In genomic region chr17:45718791-45719190, GRCh38 we compare ENCODE assay signal across 19 cellular contexts.
DNase-seq lines count a peak whose midpoint lies in the region; ATAC-seq, FAIRE-seq and TF ChIP-seq lines count a peak whose summit lies in the region.
"Had no signal": no experiment of that assay in that cellular context is flagged by ENCODE, and none has a peak within 500 bp of the region (broad histone marks: within the 10 kb centered on the region; RNA-seq: fewer than 3 reads in every experiment).

No MANE protein-coding gene starts in this region.

- no peak for TF ChIP-seq EP300 in HepG2 (IDR thresholded peaks at IDR 0.05; ENCODE audit: low read depth in 2 of 2, low read length in 2 of 2)
- TF ChIP-seq EP300 in HepG2 (CRISPR knock-in tag; IDR thresholded peaks at IDR 0.05; ENCODE audit: borderline replicate concordance), result no peak

- no peak for TF ChIP-seq RAD21 in HepG2 (CRISPR knock-in tag; IDR thresholded peaks at IDR 0.05)

- ATAC-seq in HepG2 (no peak), Right ventricle myocardium superior (ENCODE audit: poor library complexity) (no peak), GM21367 (IDR thresholded peaks at IDR 0.05; ENCODE audit: unreplicated experiment) (no peak)
- ATAC-seq: CD8-positive, alpha-beta T cell had no signal

- H3K4me1 ChIP-seq in HepG2 (ENCODE audit: insufficient read depth, low read length), result no peaks in the 10 kb centered on the region
- H3K4me1 ChIP-seq: BE2C had no signal

- no peak for TF ChIP-seq POLR2A in HepG2 (IDR thresholded peaks at IDR 0.05; ENCODE audit: insufficient read depth in 1 of 2, low read depth in 2 of 2, low read length in 2 of 2)

- H3K27me3 Mint-ChIP-seq in HFFc6 (ENCODE audit: insufficient read depth), result peaks cover 23% of the 10 kb centered on the region

- H3K27ac ChIP-seq in HepG2 (ENCODE audit: extremely low read length, insufficient read depth, low read length), result no peak overlapping the region

- intact Hi-C loops in HepG2 (cut with micrococcal nuclease; ENCODE audit: unreplicated experiment), result loop anchor here (1.0 kb wide), 1 partner anchor 15 kb away; no protein-coding TSS in a partner anchor
- intact Hi-C loops in Right ventricle myocardium superior (cut with DNase I), result no loop called here

- CTCF ChIA-PET in HepG2 (lab: Yijun Ruan, JAX; ENCODE audit: low intra/inter-chr PET ratio, low total read pairs), result no interaction called here

- H3K27me3 ChIP-seq in HepG2 (ENCODE audit: control insufficient read depth in 1 of 2, insufficient read depth in 2 of 2, low read length in 2 of 2), result peaks cover 0 to 49% of the 10 kb centered on the region in 2 experiments
- H3K27me3 ChIP-seq: BE2C had no signal

- no peaks in the 10 kb centered on the region for H3K36me3 ChIP-seq in HepG2 (replicated peaks in 1 of 2; ENCODE audit: control insufficient read depth in 1 of 2, insufficient read depth in 2 of 2, low read length in 2 of 2)
- H3K36me3 ChIP-seq: BE2C had no signal

- in situ Hi-C loops in HepG2 (cut with HindIII; ENCODE audit: extremely low pct_ligation_motif_present, low pct_unique_long_range_greater_than_20kb), result no loop called here

- POLR2A ChIA-PET in HepG2 (lab: Yijun Ruan, JAX), result no interaction called here

- no peak for TF ChIP-seq CTCF in HFFc6 (IDR thresholded peaks at IDR 0.05)
- TF ChIP-seq CTCF in HepG2 (CRISPR knock-in tag; IDR thresholded peaks at IDR 0.05), result no peak

- DNase-seq in HFFc6 (peak; percentile 59), amniotic epithelial cell (ENCODE audit: low read depth) (peak; percentile 62), inferior parietal cortex (ENCODE audit: extremely low spot score) (peak; percentile 4), HepG2 (ENCODE audit: low spot score) (no peak), NCI-H2107 treated with DMSO at 0.1 percent for 48 hours (lab: John Stamatoyannopoulos, UW; ENCODE audit: unreplicated experiment) (no peak), Right ventricle myocardium superior (no peak)
- DNase-seq: BE2C; CD8-positive, alpha-beta T cell; COR-L47; DMS153; DMS79 treated with DMSO at 0.1 percent for 48 hours; GDM1; HCEC 1CT had no signal

- peak overlapping the region; percentile 57 for H3K27ac Mint-ChIP-seq in HFFc6
- H3K27ac Mint-ChIP-seq: CD14-positive monocyte; CD8-positive, alpha-beta T cell had no signal

- peaks cover 22% of the 10 kb centered on the region for H3K4me1 Mint-ChIP-seq in HFFc6 (ENCODE audit: low read depth)
- H3K4me1 Mint-ChIP-seq: CD14-positive monocyte had no signal

- no TSS peak for BruUV-seq in HepG2 (replicated peaks; lab: Mats Ljungman, UMichigan)

- FAIRE-seq in HepG2 (lab: Jason Lieb, UNC), result no peak
- FAIRE-seq: A204.1, D721Med, GM12892, GM19239 had no signal

- no peaks in the 10 kb centered on the region for H4K20me1 ChIP-seq in HepG2 (ENCODE audit: insufficient read depth, low read length)

- H3K4me2 ChIP-seq in HepG2 (ENCODE audit: low read depth, low read length), result no peak overlapping the region

- H3K4me3 Mint-ChIP-seq in HFFc6, result peak overlapping the region; percentile 51
- H3K4me3 Mint-ChIP-seq: CD14-positive monocyte; CD8-positive, alpha-beta T cell had no signal

- H3K36me3 Mint-ChIP-seq in HFFc6 (ENCODE audit: low read depth), result no peaks in the 10 kb centered on the region
- H3K36me3 Mint-ChIP-seq: CD14-positive monocyte; CD8-positive, alpha-beta T cell had no signal

- no peak overlapping the region for H3K9ac ChIP-seq in HepG2 (ENCODE audit: insufficient read depth, low read depth, low read length)

- 3% methylated on average over 5 of the region's 5 CpGs for WGBS in HepG2 (ENCODE audit: low lambda C conversion rate)

- no peak overlapping the region for H2AFZ ChIP-seq in HepG2 (ENCODE audit: low read length)

- H3K9me3 Mint-ChIP-seq in HFFc6, result no peaks in the 10 kb centered on the region

- no peak overlapping the region for H3K4me3 ChIP-seq in HepG2 (replicated peaks in 1 of 3; ENCODE audit: insufficient read depth in 1 of 3, low read depth in 2 of 3, low read length in 3 of 3)

- no peaks in the 10 kb centered on the region for H3K9me3 ChIP-seq in HepG2 (ENCODE audit: low read length)
- H3K9me3 ChIP-seq: BE2C had no signal

- no peaks in the 10 kb centered on the region for H3K79me2 ChIP-seq in HepG2 (ENCODE audit: insufficient read depth, low read length)

TF ChIP-seq in HepG2, 621 proteins besides CTCF, POLR2A, EP300 and RAD21 (continues in another document):
- TF ChIP-seq JUNB (CRISPR knock-in tag; IDR thresholded peaks at IDR 0.05; ENCODE audit: borderline replicate concordance), result no peak
- TF ChIP-seq ZNF576 (CRISPR knock-in tag; IDR thresholded peaks at IDR 0.05), result no peak
- no peak for TF ChIP-seq MYPOP (CRISPR knock-in tag; IDR thresholded peaks at IDR 0.05)
- TF ChIP-seq, protein P1, sequence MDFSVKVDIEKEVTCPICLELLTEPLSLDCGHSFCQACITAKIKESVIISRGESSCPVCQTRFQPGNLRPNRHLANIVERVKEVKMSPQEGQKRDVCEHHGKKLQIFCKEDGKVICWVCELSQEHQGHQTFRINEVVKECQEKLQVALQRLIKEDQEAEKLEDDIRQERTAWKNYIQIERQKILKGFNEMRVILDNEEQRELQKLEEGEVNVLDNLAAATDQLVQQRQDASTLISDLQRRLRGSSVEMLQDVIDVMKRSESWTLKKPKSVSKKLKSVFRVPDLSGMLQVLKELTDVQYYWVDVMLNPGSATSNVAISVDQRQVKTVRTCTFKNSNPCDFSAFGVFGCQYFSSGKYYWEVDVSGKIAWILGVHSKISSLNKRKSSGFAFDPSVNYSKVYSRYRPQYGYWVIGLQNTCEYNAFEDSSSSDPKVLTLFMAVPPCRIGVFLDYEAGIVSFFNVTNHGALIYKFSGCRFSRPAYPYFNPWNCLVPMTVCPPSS (IDR thresholded peaks at IDR 0.05), result no peak
- no peak for TF ChIP-seq KAT7 (CRISPR knock-in tag; IDR thresholded peaks at IDR 0.05; ENCODE audit: borderline replicate concordance)
- TF ChIP-seq ZGPAT (CRISPR knock-in tag; IDR thresholded peaks at IDR 0.05), result no peak
- TF ChIP-seq, protein P2, sequence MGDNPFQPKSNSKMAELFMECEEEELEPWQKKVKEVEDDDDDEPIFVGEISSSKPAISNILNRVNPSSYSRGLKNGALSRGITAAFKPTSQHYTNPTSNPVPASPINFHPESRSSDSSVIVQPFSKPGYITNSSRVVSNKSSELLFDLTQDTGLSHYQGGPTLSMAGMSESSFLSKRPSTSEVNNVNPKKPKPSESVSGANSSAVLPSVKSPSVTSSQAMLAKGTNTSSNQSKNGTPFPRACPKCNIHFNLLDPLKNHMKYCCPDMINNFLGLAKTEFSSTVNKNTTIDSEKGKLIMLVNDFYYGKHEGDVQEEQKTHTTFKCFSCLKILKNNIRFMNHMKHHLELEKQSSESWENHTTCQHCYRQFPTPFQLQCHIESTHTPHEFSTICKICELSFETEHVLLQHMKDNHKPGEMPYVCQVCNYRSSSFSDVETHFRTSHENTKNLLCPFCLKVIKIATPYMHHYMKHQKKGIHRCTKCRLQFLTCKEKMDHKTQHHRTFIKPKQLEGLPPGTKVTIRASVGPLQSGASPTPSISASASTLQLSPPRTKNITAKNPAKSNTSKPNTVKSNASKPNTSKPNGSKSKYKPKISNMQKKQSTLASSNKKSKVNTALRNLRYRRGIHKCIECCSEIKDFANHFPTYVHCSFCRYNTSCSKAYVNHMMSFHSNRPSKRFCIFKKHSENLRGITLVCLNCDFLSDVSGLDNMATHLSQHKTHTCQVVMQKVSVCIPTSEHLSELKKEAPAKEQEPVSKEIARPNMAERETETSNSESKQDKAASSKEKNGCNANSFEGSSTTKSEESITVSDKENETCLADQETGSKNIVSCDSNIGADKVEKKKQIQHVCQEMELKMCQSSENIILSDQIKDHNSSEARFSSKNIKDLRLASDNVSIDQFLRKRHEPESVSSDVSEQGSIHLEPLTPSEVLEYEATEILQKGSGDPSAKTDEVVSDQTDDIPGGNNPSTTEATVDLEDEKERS (CRISPR knock-in tag; IDR thresholded peaks at IDR 0.05), result no peak
- TF ChIP-seq, protein P3, sequence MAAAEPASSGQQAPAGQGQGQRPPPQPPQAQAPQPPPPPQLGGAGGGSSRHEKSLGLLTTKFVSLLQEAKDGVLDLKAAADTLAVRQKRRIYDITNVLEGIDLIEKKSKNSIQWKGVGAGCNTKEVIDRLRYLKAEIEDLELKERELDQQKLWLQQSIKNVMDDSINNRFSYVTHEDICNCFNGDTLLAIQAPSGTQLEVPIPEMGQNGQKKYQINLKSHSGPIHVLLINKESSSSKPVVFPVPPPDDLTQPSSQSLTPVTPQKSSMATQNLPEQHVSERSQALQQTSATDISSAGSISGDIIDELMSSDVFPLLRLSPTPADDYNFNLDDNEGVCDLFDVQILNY (CRISPR knock-in tag; conservative IDR thresholded peaks at IDR 0.05), result no peak
- no peak for TF ChIP-seq ZNF543 (CRISPR knock-in tag; IDR thresholded peaks at IDR 0.05)
- no peak for TF ChIP-seq NFIC (IDR thresholded peaks at IDR 0.05; ENCODE audit: low read length)
- no peak for TF ChIP-seq ZNF557 (CRISPR knock-in tag; IDR thresholded peaks at IDR 0.05)

Comparison
In these comparisons a context has a peak if more than half of its experiments do, and no peak if none do; other contexts are left out.
1. DNase-seq: peak in HFFc6 (single experiment), amniotic epithelial cell (single experiment) and inferior parietal cortex (single experiment); none in HepG2 (single experiment), NCI-H2107 treated with DMSO at 0.1 percent for 48 hours (single experiment) and Right ventricle myocardium superior (single experiment).